ENCODE assay signal across 11 cellular contexts in the genomic region with DNA sequence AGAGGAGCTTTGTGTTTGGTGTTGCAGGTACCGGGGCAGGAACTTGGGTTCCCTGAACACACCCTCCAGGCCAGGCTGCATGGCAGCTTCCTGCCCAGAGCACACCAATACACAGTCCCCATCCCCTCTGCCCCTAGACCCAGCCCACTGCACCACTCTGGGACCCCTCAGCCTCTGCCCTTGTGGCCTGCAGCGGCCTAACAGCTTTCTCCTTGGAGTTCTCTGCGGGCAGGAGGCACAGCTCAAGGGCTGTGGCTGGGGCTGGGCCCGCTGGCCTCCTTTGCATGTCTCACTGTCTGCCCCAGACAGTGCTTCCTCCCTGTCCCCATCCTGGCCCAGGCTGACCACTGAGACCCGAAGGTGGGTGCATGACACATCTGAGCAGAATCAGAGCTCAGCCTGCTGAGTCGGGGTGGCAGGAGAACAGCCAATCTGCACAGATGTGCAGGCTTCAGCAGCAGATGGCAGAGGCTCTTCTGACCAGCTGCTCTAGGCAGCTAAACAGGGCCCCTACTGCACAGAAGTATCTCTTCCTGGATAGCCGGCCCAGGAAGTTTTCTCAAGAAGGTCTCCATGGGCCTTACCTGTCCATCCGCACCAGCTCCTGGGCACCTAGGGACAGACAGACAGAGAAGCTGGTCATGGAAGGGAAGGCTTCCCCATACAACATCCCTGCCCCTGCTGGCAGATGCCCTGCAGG. TPM values are rescaled to one million over a fixed set of nuclear protein-coding genes. Genes with fewer than 3 reads are reported as not detected.
A peak's percentile ranks its signal among the peaks of the same experiment; 100 is the strongest.
DNase-seq lines count a peak whose midpoint lies in the region; ATAC-seq and TF ChIP-seq lines count a peak whose summit lies in the region.
"Had no signal": no experiment of that assay in that cellular context is flagged by ENCODE, and none has a peak within 500 bp of the region (broad histone marks: within the 10 kb centered on the region; RNA-seq: fewer than 3 reads in every experiment).

No MANE protein-coding gene starts in this region.

- H3K4me3 ChIP-seq in hepatocyte = no peak overlapping the region
- H3K4me3 ChIP-seq: ascending aorta had no signal

- POLR2A ChIA-PET in activated CD4-positive, alpha-beta T cell treated with anti-CD3 and anti-CD28 coated beads, Interleukin-2, amount 10 ng/mL, durations not matched to agents 7 days and 5 days (lab: Charles Lee) = no interaction called here
- POLR2A ChIA-PET in T-cell (lab: Charles Lee) = interaction anchor here in 1 of 2 donors (0.5 kb wide), 1 partner anchor 10 kb away, joined by 3 read pairs; no protein-coding TSS in a partner anchor

- H3K27ac ChIP-seq in hepatocyte = peak overlapping the region; percentile 40
- H3K27ac ChIP-seq in substantia nigra (ENCODE audit: low read depth, low read length, poor library complexity, severe bottlenecking) = peak overlapping the region; percentile 11
- H3K27ac ChIP-seq: ascending aorta had no signal

- no peak for TF ChIP-seq CTCF in hepatocyte (IDR thresholded peaks at IDR 0.05; ENCODE audit: poor library complexity)

- H3K9me3 Mint-ChIP-seq in activated CD4-positive, alpha-beta T cell treated with anti-CD3 and anti-CD28 coated beads, Interleukin-2, amount 10 ng/mL, durations not matched to agents 7 days and 5 days = no peaks in the 10 kb centered on the region
- H3K9me3 Mint-ChIP-seq in T-cell = no peaks in the 10 kb centered on the region

- H4K20me1 ChIP-seq in hepatocyte (ENCODE audit: insufficient read depth, poor library complexity, severe bottlenecking) = no peaks in the 10 kb centered on the region

- H3K79me2 ChIP-seq in hepatocyte = no peaks in the 10 kb centered on the region

- peaks cover 78% of the 10 kb centered on the region for H3K36me3 Mint-ChIP-seq in activated CD4-positive, alpha-beta T cell treated with anti-CD3 and anti-CD28 coated beads, Interleukin-2, amount 10 ng/mL, durations not matched to agents 7 days and 5 days (ENCODE audit: low read depth)
- H3K36me3 Mint-ChIP-seq in T-cell = peaks cover 24% of the 10 kb centered on the region

- peaks cover 21% of the 10 kb centered on the region for H3K4me1 ChIP-seq in hepatocyte (ENCODE audit: insufficient read depth)

- no peaks in the 10 kb centered on the region for H3K27me3 Mint-ChIP-seq in activated CD4-positive, alpha-beta T cell treated with anti-CD3 and anti-CD28 coated beads, Interleukin-2, amount 10 ng/mL, durations not matched to agents 7 days and 5 days
- H3K27me3 Mint-ChIP-seq in T-cell = no peaks in the 10 kb centered on the region

- no peaks in the 10 kb centered on the region for H3K9me2 ChIP-seq in hepatocyte (replicated peaks; ENCODE audit: insufficient read depth)

- intact Hi-C loops in left colon (cut with DNase I, micrococcal nuclease) = no loop called here

- CTCF ChIA-PET in activated CD4-positive, alpha-beta T cell treated with anti-CD3 and anti-CD28 coated beads, Interleukin-2, amount 10 ng/mL, durations not matched to agents 7 days and 5 days (lab: Charles Lee) = interaction anchor here (0.8 to 6.3 kb wide), 5 partner anchors 14 to 56 kb away, joined by 3 to 39 read pairs (median 4); a partner anchor contains a TSS
- CTCF ChIA-PET in T-cell (lab: Charles Lee) = interaction anchor here in 1 of 2 donors (0.6 kb wide), 1 partner anchor 20 kb away, joined by 3 read pairs; no protein-coding TSS in a partner anchor

- no peak for DNase-seq in activated CD4-positive, alpha-beta T cell treated with anti-CD3 and anti-CD28 coated beads, Interleukin-2, amount 10 ng/mL, durations not matched to agents 7 days and 5 days
- DNase-seq in activated CD4-positive, alpha-beta T cell treated with anti-CD3 and anti-CD28 coated beads for 48 hours = no peak
- DNase-seq in T-cell = peak in 2 of 34 experiments; percentile 39 to 51
- DNase-seq in hepatocyte (ENCODE audit: low spot score) = no peak
- no peak for DNase-seq in substantia nigra (lab: John Stamatoyannopoulos, UW)
- DNase-seq in stimulated activated CD4-positive, alpha-beta T cell treated with anti-CD3 and anti-CD28 coated beads, Interleukin-4, amount 100 ng/mL, for 4 hours = no peak
- no peak for DNase-seq in left colon
- DNase-seq: stimulated activated CD8-positive, alpha-beta memory T cell treated with anti-CD3 and anti-CD28 coated beads, Interleukin-4, amount 100 ng/mL, for 48 hours had no signal

- H3K4me1 Mint-ChIP-seq in activated CD4-positive, alpha-beta T cell treated with anti-CD3 and anti-CD28 coated beads, Interleukin-2, amount 10 ng/mL, durations not matched to agents 7 days and 5 days = peaks cover 96% of the 10 kb centered on the region
- peaks cover 95 to 97% (median 96%) of the 10 kb centered on the region in 3 donors for H3K4me1 Mint-ChIP-seq in T-cell

- no peaks in the 10 kb centered on the region for H3K27me3 ChIP-seq in hepatocyte
- H3K27me3 ChIP-seq: ascending aorta had no signal

- 87% methylated on average over 8 of the region's 8 CpGs for WGBS in hepatocyte (ENCODE audit: low lambda C conversion rate, missing lambda C conversion rate)

- H2AFZ ChIP-seq in hepatocyte = no peak overlapping the region

- H3K4me3 Mint-ChIP-seq in activated CD4-positive, alpha-beta T cell treated with anti-CD3 and anti-CD28 coated beads, Interleukin-2, amount 10 ng/mL, durations not matched to agents 7 days and 5 days = peak overlapping the region; percentile 6
- peak overlapping the region in 1 of 3 donors; percentile 72 for H3K4me3 Mint-ChIP-seq in T-cell

- no peaks in the 10 kb centered on the region for H3K9me3 ChIP-seq in hepatocyte (ENCODE audit: low read depth)
- H3K9me3 ChIP-seq: ascending aorta had no signal

- ATAC-seq in T-cell (replicated peaks in 1 of 4) = peak in 3 of 4 experiments; percentile 12 to 26 (median 24)
- ATAC-seq in GM19395 (IDR thresholded peaks at IDR 0.05; ENCODE audit: unreplicated experiment) = no peak
- ATAC-seq in left colon = no peak

- H3K27ac Mint-ChIP-seq in activated CD4-positive, alpha-beta T cell treated with anti-CD3 and anti-CD28 coated beads, Interleukin-2, amount 10 ng/mL, durations not matched to agents 7 days and 5 days = peak overlapping the region; percentile 90
- H3K27ac Mint-ChIP-seq in T-cell = peak overlapping the region; percentile 93 to 98

- no peaks in the 10 kb centered on the region for H3K36me3 ChIP-seq in hepatocyte (replicated peaks; ENCODE audit: insufficient read depth, low read depth)

- H3K4me2 ChIP-seq in hepatocyte = peak overlapping the region; percentile 8

RNA-seq across cellular contexts. Expression of a gene that starts 20.8 kb away (rescaled TPM):
- 100 to 1,000 TPM; 120 to 148 TPM for total RNA-seq in activated CD4-positive, alpha-beta T cell treated with anti-CD3 and anti-CD28 coated beads, Interleukin-2, amount 10 ng/mL, durations not matched to agents 7 days and 5 days
- total RNA-seq in T-cell (100 to 1,000 TPM in 2 of 5 donors, 10 to 100 TPM in 3; 81.4 to 134 (median 98.3) TPM), hepatocyte (10.1 and 13.6 TPM in 2 replicates), left colon (10 to 100 TPM; 50.5 to 76.7 TPM)
- polyA plus RNA-seq in hepatocyte = 43.4 and 45.5 TPM in 2 replicates

RNA-seq across cellular contexts. Expression of a gene that starts 33.0 kb away (rescaled TPM):
- total RNA-seq in activated CD4-positive, alpha-beta T cell treated with anti-CD3 and anti-CD28 coated beads, Interleukin-2, amount 10 ng/mL, durations not matched to agents 7 days and 5 days = under 1 TPM; 0.52 to 0.71 TPM
- under 1 TPM; 0.15 to 0.45 (median 0.16) TPM for total RNA-seq in T-cell
- total RNA-seq in hepatocyte = not detected in 2 replicates
- 0.21 TPM in 1 of 2 replicates, not detected in the other for polyA plus RNA-seq in hepatocyte
- under 1 TPM in 1 of 2 donors, not detected in 1; 0.08 TPM for total RNA-seq in left colon
- total RNA-seq: ascending aorta, MCF 10A had no signal

Comparison
In these comparisons a context has a peak if more than half of its experiments do, and no peak if none do; other contexts are left out.
1. ATAC-seq: peak in T-cell (3 of 4); none in GM19395 (single experiment) and left colon (single experiment).